Comparison of ENCODE assay signal across 1 cellular context in genomic region chr4:112318239-112319142, GRCh38.
TF ChIP-seq lines count a peak whose summit lies in the region.

No MANE protein-coding gene starts in this region.

TF ChIP-seq in HepG2, 621 proteins besides CTCF, POLR2A, EP300 and RAD21:
- no peak for TF ChIP-seq NFKB2 (CRISPR knock-in tag; IDR thresholded peaks at IDR 0.05; ENCODE audit: borderline replicate concordance)
- TF ChIP-seq RBM39 (IDR thresholded peaks at IDR 0.05; ENCODE audit: low read depth, low read length, poor library complexity, severe bottlenecking): no peak
- TF ChIP-seq RFX5 (IDR thresholded peaks at IDR 0.05; ENCODE audit: low read depth, low read length): no peak
- TF ChIP-seq ATF5 (CRISPR knock-in tag; IDR thresholded peaks at IDR 0.05; ENCODE audit: low read depth): no peak
- TF ChIP-seq ZNF432 (CRISPR knock-in tag; IDR thresholded peaks at IDR 0.05; ENCODE audit: borderline replicate concordance): no peak
